In the genomic region with DNA sequence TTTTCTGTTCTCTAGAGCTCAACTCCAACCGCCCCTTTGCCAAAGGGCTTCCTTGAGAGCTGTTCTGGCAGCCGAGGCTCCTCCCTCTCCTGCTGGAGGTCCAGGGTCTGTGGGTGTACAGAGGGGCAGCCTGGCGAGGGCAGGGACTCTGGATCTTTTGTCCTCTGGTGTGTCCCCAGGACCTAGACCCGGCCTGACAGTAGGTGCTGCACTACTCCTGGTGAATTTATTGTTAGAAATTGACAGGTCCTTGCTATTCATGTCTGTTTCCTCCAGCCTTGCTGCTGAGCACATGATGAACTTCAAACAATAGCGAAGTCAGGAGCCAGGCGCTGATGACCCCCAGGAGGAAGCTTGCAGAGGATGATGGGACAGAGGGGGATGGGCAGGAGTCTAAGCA, we compare ENCODE assay signal across 29 cellular contexts.
"Had no signal": no experiment of that assay in that cellular context is flagged by ENCODE, and none has a peak within 500 bp of the region (broad histone marks: within the 10 kb centered on the region; RNA-seq: fewer than 3 reads in every experiment).

No MANE protein-coding gene starts in this region.

- H3K9me3 ChIP-seq: ascending aorta had no signal

- H3K27ac ChIP-seq: ascending aorta, cardiac muscle cell, RWPE1, SK-N-MC, WERI-Rb-1 had no signal

- H3K9me3 Mint-ChIP-seq: activated T-cell treated with anti-CD3 and anti-CD28 coated beads, Interleukin-2, amount 50 U/mL, for 24 hours had no signal

- H3K4me3 ChIP-seq: ascending aorta, cardiac muscle cell, SK-N-MC had no signal

- H3K27ac Mint-ChIP-seq: activated CD4-positive, alpha-beta memory T cell treated with anti-CD3 and anti-CD28 coated beads, Interleukin-2, amount 10 ng/mL, durations not matched to agents 7 days and 5 days; activated naive CD4-positive, alpha-beta T cell treated with anti-CD3 and anti-CD28 coated beads, Interleukin-2, amount 50 U/mL, for 24 hours; activated naive CD8-positive, alpha-beta T cell treated with anti-CD3 and anti-CD28 coated beads, Interleukin-2, amount 10 ng/mL, durations not matched to agents 7 days and 5 days; activated T-cell treated with anti-CD3 and anti-CD28 coated beads, Interleukin-2, amount 50 U/mL, for 24 hours; activated T-helper 2 cell treated with anti-CD3 and anti-CD28 coated beads, Interferon-gamma antibody, Interleukin-2, Interleukin-4, amounts not matched to agents 10 μg/mL and 5 μg/mL and 100 μg/mL, durations not matched to agents 14 hours and 24 hours and 36 hours had no signal

- H3K36me3 ChIP-seq: ascending aorta, cardiac muscle cell, WERI-Rb-1 had no signal

- H3K4me1 ChIP-seq: ascending aorta had no signal

- H3K4me1 Mint-ChIP-seq: activated CD4-positive, alpha-beta memory T cell treated with anti-CD3 and anti-CD28 coated beads, Interleukin-2, amount 10 ng/mL, durations not matched to agents 7 days and 5 days; activated naive CD4-positive, alpha-beta T cell treated with anti-CD3 and anti-CD28 coated beads, Interleukin-2, amount 50 U/mL, for 24 hours; activated naive CD8-positive, alpha-beta T cell treated with anti-CD3 and anti-CD28 coated beads, Interleukin-2, amount 10 ng/mL, durations not matched to agents 7 days and 5 days had no signal

- H3K27me3 ChIP-seq: ascending aorta, cardiac muscle cell had no signal

- H3K36me3 Mint-ChIP-seq: activated naive CD4-positive, alpha-beta T cell treated with anti-CD3 and anti-CD28 coated beads, Interleukin-2, amount 50 U/mL, for 24 hours; activated naive CD8-positive, alpha-beta T cell treated with anti-CD3 and anti-CD28 coated beads, Interleukin-2, amount 10 ng/mL, durations not matched to agents 7 days and 5 days had no signal

- H3K4me3 Mint-ChIP-seq: activated CD4-positive, alpha-beta memory T cell treated with anti-CD3 and anti-CD28 coated beads, Interleukin-2, amount 10 ng/mL, durations not matched to agents 7 days and 5 days; activated naive CD4-positive, alpha-beta T cell treated with anti-CD3 and anti-CD28 coated beads, Interleukin-2, amount 50 U/mL, for 24 hours; activated naive CD8-positive, alpha-beta T cell treated with anti-CD3 and anti-CD28 coated beads, Interleukin-2, amount 10 ng/mL, durations not matched to agents 7 days and 5 days; activated T-cell treated with anti-CD3 and anti-CD28 coated beads, Interleukin-2, amount 50 U/mL, for 24 hours had no signal

- DNase-seq: activated CD4-positive, alpha-beta memory T cell treated with anti-CD3 and anti-CD28 coated beads, Interleukin-2, amount 10 ng/mL, durations not matched to agents 7 days and 5 days; activated CD4-positive, alpha-beta T cell treated with anti-CD3 and anti-CD28 coated beads for 1 hour; activated CD4-positive, alpha-beta T cell treated with anti-CD3 and anti-CD28 coated beads for 48 hours; activated CD4-positive, CD25-positive, alpha-beta regulatory T cell; activated CD8-positive, alpha-beta memory T cell treated with anti-CD3 and anti-CD28 coated beads for 24 hours; activated gamma-delta T cell; activated naive CD4-positive, alpha-beta T cell treated with Interleukin-2 at 50 U/mL for 16 hours; activated naive CD8-positive, alpha-beta T cell treated with anti-CD3 and anti-CD28 coated beads, Interleukin-2, amount 10 ng/mL, durations not matched to agents 7 days and 5 days; activated T-cell treated with anti-CD3 and anti-CD28 coated beads, Interleukin-2, amount 50 U/mL, for 24 hours; amygdala; Karpas-422; KBM-7; NCI-H1048; NCI-H1105 treated with DMSO at 0.1 percent for 48 hours; NCI-H1436; NCI-H1694 treated with DMSO at 0.1 percent for 48 hours; NCI-H2029; NCI-H345; NCI-H524 treated with DMSO at 0.1 percent for 48 hours; Right ventricle myocardium superior; T1000; WERI-Rb-1 had no signal

- FAIRE-seq: RCC 7860 had no signal
